In the genomic region with DNA sequence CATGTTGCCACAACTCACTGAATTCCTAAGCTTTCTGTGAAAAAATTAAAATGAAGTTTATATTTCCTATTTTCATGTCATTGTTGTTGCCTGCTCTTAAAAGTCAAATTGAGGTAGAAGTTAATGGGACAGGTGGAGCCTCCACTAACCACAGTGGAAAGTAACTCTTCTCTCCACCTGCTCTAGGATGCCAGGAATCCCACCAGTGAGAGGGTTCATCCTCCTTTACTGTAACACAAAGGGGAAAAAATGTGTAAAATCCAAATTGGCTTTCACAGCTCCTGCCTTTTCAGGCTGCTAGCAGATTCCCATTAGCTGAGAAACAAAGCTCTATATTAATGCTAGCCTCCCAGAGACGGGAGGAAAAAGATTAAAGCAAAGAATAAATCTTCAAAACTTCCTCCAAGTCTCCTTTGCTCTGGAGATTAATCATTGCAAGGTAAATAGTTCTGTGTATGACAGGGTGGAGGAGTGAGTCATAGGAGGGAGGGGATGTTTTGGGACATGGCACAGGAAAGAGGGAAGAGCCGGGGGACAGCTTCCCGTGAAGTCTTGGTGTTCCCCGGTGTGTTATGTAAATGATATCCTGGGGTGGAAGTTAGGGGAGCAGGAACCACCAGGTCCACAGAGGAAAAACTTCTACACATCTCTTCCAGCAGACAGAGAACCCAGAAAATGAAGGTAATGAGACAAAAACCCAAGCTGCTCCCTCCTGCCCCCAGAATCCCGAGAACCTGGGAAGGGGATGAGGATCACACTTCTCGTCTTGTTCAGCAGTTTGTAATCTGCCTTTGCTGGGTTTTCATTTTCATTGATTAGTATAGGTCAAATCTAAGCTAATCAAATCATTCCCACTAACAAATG, we compare ENCODE assay signal across 1 cellular context.
TF ChIP-seq lines count a peak whose summit lies in the region.
"Not testable (repeated sequence)": the region's sequence is repeated elsewhere in the genome, so short reads cannot be mapped to it uniquely, and the experiment has no call there.

No MANE protein-coding gene starts in this region.

TF ChIP-seq in K562, 482 proteins besides CTCF, POLR2A, EP300 and RAD21:
- TF ChIP-seq JUND (IDR thresholded peaks at IDR 0.05; ENCODE audit: borderline replicate concordance, low read depth, low read length) (peak; percentile 67), JUND (tag; IDR thresholded peaks at IDR 0.05; ENCODE audit: borderline replicate concordance, low read depth, low read length) (peak; percentile 44; the same call in 1 of the 3 replicates), FOSL1 (tag; conservative IDR thresholded peaks at IDR 0.05) (peak; percentile 77)
- TF ChIP-seq, protein P1, sequence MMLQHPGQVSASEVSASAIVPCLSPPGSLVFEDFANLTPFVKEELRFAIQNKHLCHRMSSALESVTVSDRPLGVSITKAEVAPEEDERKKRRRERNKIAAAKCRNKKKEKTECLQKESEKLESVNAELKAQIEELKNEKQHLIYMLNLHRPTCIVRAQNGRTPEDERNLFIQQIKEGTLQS (IDR thresholded peaks at IDR 0.05): peak; percentile 24; the same call in 1 of the 2 replicates
- TF ChIP-seq, protein P1 (CRISPR knock-in tag; conservative IDR thresholded peaks at IDR 0.05): not testable (repeated sequence)
